Comparison of ENCODE assay signal across 19 cellular contexts in the genomic region with DNA sequence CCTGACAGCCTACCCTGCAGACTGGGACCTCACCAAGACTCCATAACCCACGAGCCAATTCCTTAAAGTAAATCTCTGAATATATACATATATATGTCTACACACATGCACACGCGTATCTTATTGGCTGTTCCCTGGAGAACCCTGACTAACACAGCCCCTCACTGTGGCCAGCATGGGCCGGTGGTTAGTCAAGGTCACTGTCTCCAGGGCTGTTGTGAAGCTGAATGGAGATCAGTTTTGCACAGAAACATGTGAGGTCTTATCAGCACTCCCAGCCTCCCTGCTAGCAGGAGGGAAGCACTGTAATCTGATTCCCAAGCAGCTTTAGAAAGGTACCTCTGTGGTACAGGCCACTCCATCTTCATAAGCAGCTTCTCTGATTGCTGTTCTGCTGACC. TPM values are rescaled to one million over a fixed set of nuclear protein-coding genes. Genes with fewer than 3 reads are reported as not detected.
DNase-seq lines count a peak whose midpoint lies in the region; ATAC-seq, FAIRE-seq and TF ChIP-seq lines count a peak whose summit lies in the region.
"Had no signal": no experiment of that assay in that cellular context is flagged by ENCODE, and none has a peak within 500 bp of the region (broad histone marks: within the 10 kb centered on the region; RNA-seq: fewer than 3 reads in every experiment).

No MANE protein-coding gene starts in this region.

- TF ChIP-seq RAD21 in H1 (IDR thresholded peaks at IDR 0.05 in 1 of 2, conservative IDR thresholded peaks at IDR 0.05 in 1 of 2; ENCODE audit: low read depth in 2 of 2, low read length in 2 of 2) = no peak

- no peak overlapping the region for H4K91ac ChIP-seq in H1 (replicated peaks; ENCODE audit: insufficient read length, low read length)

- peaks cover 12% of the 10 kb centered on the region; the same call in 1 of the 2 replicates for H3F3A ChIP-seq in PC-9 (ENCODE audit: insufficient read depth, low read depth)

- DNase-seq in NCI-H2171 treated with DMSO at 0.1 percent for 48 hours (lab: John Stamatoyannopoulos, UW) = peak; percentile 62
- DNase-seq in NCI-H2171 (lab: John Stamatoyannopoulos, UW) = no peak
- DNase-seq in PC-9 = no peak
- no peak for DNase-seq in H1 (ENCODE audit: low read depth in 1 of 2, low spot score in 2 of 2)
- no peak for DNase-seq in type B pancreatic cell (ENCODE audit: extremely low spot score, unreplicated experiment)
- DNase-seq in NCI-H524 treated with DMSO at 0.1 percent for 48 hours (lab: John Stamatoyannopoulos, UW) = no peak
- DNase-seq in NCI-H1436 (lab: John Stamatoyannopoulos, UW) = no peak
- DNase-seq: activated CD4-positive, alpha-beta T cell treated with anti-CD3 and anti-CD28 coated beads for 1 hour; activated T-cell treated with anti-CD3 and anti-CD28 coated beads, Interleukin-2, amount 50 U/mL, for 48 hours; heart left ventricle; left ventricle myocardium inferior; NCI-H2227 treated with DMSO at 0.1 percent for 48 hours had no signal

- no TSS peak for BruUV-seq in PC-9 (replicated peaks; lab: Mats Ljungman, UMichigan)

- peaks cover 2% of the 10 kb centered on the region for H3K36me3 Mint-ChIP-seq in type B pancreatic cell

- H3K27ac Mint-ChIP-seq in type B pancreatic cell = peak overlapping the region; percentile 73

- WGBS in H1 (ENCODE audit: extremely low coverage in 1 of 2, insufficient coverage in 1 of 2, insufficient read length in 1 of 2, insufficient replicate concordance in 2 of 2, low coverage in 1 of 2, low lambda C conversion rate in 2 of 2, missing lambda C conversion rate in 1 of 2), 2 experiments = 91% methylated on average over 4 of the region's 4 CpGs; no CpG with 5 or more reads in 1 of the 2 experiments

- peaks cover 21% of the 10 kb centered on the region for H3K4me1 ChIP-seq in PC-9 (replicated peaks; ENCODE audit: insufficient read depth)
- peaks cover 8 to 16% (median 12%) of the 10 kb centered on the region in 4 experiments for H3K4me1 ChIP-seq in H1 (replicated peaks in 1 of 4; ENCODE audit: control insufficient read depth in 3 of 4, insufficient read depth in 4 of 4, low read length in 3 of 4)
- H3K4me1 ChIP-seq: left ventricle myocardium inferior had no signal

- H2BK12ac ChIP-seq in H1 (ENCODE audit: low read depth, low read length) = no peak overlapping the region

- no peak overlapping the region for H3K14ac ChIP-seq in H1 (ENCODE audit: insufficient read length)

- H3K36me3 ChIP-seq in PC-9 (ENCODE audit: low read depth) = no peaks in the 10 kb centered on the region
- H3K36me3 ChIP-seq in H1 (ENCODE audit: control insufficient read depth in 2 of 4, insufficient read depth in 4 of 4, low read length in 3 of 4) = no peaks in the 10 kb centered on the region
- H3K36me3 ChIP-seq: heart left ventricle, left ventricle myocardium inferior had no signal

- no peaks in the 10 kb centered on the region for H3K9me2 ChIP-seq in PC-9 (ENCODE audit: insufficient read depth)

- CTCF ChIA-PET in PC-9 (lab: Charles Lee) (no interaction called here), H1 (lab: Charles Lee; ENCODE audit: partially characterized antibody) (interaction anchor here (0.8 to 6.2 kb wide), 10 partner anchors 10 to 226 kb away, joined by 3 to 53 read pairs (median 5); no protein-coding TSS in a partner anchor)

- H3K79me1 ChIP-seq in H1 (ENCODE audit: low read depth, low read length) = 0 out of 2 replicates have a peak, but pooled peaks cover 2% of the 10 kb centered on the region

- H3K79me2 ChIP-seq in PC-9 (ENCODE audit: low read depth) (no peaks in the 10 kb centered on the region), H1 (ENCODE audit: control insufficient read depth in 1 of 2, insufficient read depth in 2 of 2, low read length in 2 of 2) (no peaks in the 10 kb centered on the region)

- no peak overlapping the region for H2BK15ac ChIP-seq in H1 (ENCODE audit: low read length)

- TF ChIP-seq EP300 in H1 (IDR thresholded peaks at IDR 0.05; ENCODE audit: borderline replicate concordance in 1 of 2, low read depth in 2 of 2, low read length in 2 of 2) = no peak

- no peak overlapping the region for H2BK20ac ChIP-seq in H1 (ENCODE audit: low read length)

- no peak for TF ChIP-seq POLR2A in H1 (IDR thresholded peaks at IDR 0.05; ENCODE audit: control extremely low read depth in 1 of 2, low read depth in 2 of 2, low read length in 2 of 2)

- H3K9me3 ChIP-seq in PC-9 (ENCODE audit: insufficient read depth, low read depth) (no peaks in the 10 kb centered on the region), H1 (ENCODE audit: insufficient read depth in 2 of 2, low read depth in 1 of 2, low read length in 1 of 2) (no peaks in the 10 kb centered on the region)
- H3K9me3 ChIP-seq: A549, heart left ventricle, left ventricle myocardium inferior had no signal

- no peak overlapping the region for H3K56ac ChIP-seq in H1 (replicated peaks; ENCODE audit: insufficient read length, low read depth, low read length)

- H3K23ac ChIP-seq in H1 (ENCODE audit: insufficient read length) = no peak overlapping the region

- 0 out of 2 replicates have a peak overlapping the region, but pooled peaks have one; percentile 3 for H3K4me2 ChIP-seq in PC-9
- H3K4me2 ChIP-seq in H1 (ENCODE audit: insufficient read depth in 1 of 2, low read depth in 2 of 2, low read length in 2 of 2) = no peak overlapping the region
- H3K4me2 ChIP-seq: A549, smooth muscle cell had no signal

- FAIRE-seq in H1 (lab: Jason Lieb, UNC) = peak; percentile 42
- FAIRE-seq: A549 had no signal

- H3K18ac ChIP-seq in H1 (ENCODE audit: extremely low read depth, low read length) = 0 out of 2 replicates have a peak overlapping the region, but pooled peaks have one; percentile 52

- H4K8ac ChIP-seq in H1 (ENCODE audit: extremely low read depth, insufficient read depth, low read length) = no peak overlapping the region; the same call in 1 of the 2 replicates

- H3K9me3 Mint-ChIP-seq in type B pancreatic cell = peaks cover under 1% of the 10 kb centered on the region
- H3K9me3 Mint-ChIP-seq: neural crest cell had no signal

- no peak overlapping the region for H3K27ac ChIP-seq in PC-9
- no peak overlapping the region for H3K27ac ChIP-seq in H1 (ENCODE audit: low read depth, low read length)
- H3K27ac ChIP-seq: A549, heart left ventricle, KMS-11, left ventricle myocardium inferior had no signal

- no peaks in the 10 kb centered on the region for H3K27me3 Mint-ChIP-seq in type B pancreatic cell

- no peak overlapping the region for H3K4me3 Mint-ChIP-seq in type B pancreatic cell
- H3K4me3 Mint-ChIP-seq: neural crest cell had no signal

- TF ChIP-seq CTCF in PC-9 (conservative IDR thresholded peaks at IDR 0.05) = no peak
- TF ChIP-seq CTCF in H1 (IDR thresholded peaks at IDR 0.05; ENCODE audit: control extremely low read depth in 1 of 3, insufficient read depth in 1 of 3, low read depth in 1 of 3, low read length in 3 of 3) = no peak
- no peak for TF ChIP-seq CTCF in type B pancreatic cell (conservative IDR thresholded peaks at IDR 0.05)

- intact Hi-C loops in PC-9 (cut with micrococcal nuclease; ENCODE audit: unreplicated experiment) = no loop called here

- H2AFZ ChIP-seq in PC-9 (no peak overlapping the region), H1 (ENCODE audit: low read length) (peak overlapping the region; percentile 22)

- H3K9ac ChIP-seq in H1 (replicated peaks in 1 of 4; ENCODE audit: extremely low read depth in 1 of 4, low read depth in 3 of 4, low read length in 3 of 4) = no peak overlapping the region
- H3K9ac ChIP-seq: KMS-11 had no signal

- no peaks in the 10 kb centered on the region for H4K20me1 ChIP-seq in PC-9 (ENCODE audit: insufficient read depth)
- H4K20me1 ChIP-seq in H1 (replicated peaks in 1 of 2; ENCODE audit: control insufficient read depth in 1 of 2, insufficient read depth in 2 of 2, low read length in 2 of 2) = no peaks in the 10 kb centered on the region

- POLR2A ChIA-PET in PC-9 (lab: Charles Lee; ENCODE audit: unreplicated experiment) = interaction anchor here (0.7 kb wide), 2 partner anchors 8 to 261 kb away, joined by 3 to 4 read pairs; no protein-coding TSS in a partner anchor
- POLR2A ChIA-PET in H1 (lab: Charles Lee; ENCODE audit: partially characterized antibody) = interaction anchor here (1.5 to 2.0 kb wide), 2 partner anchors 49 to 63 kb away, joined by 4 to 5 read pairs; a partner anchor contains a TSS

- H3K4me3 ChIP-seq in PC-9 (no peak overlapping the region), H1 (ENCODE audit: extremely low read depth in 1 of 4, insufficient read depth in 2 of 4, low read depth in 3 of 4, low read length in 4 of 4) (no peak overlapping the region)
- H3K4me3 ChIP-seq: A549, heart left ventricle, left ventricle myocardium inferior, smooth muscle cell had no signal

- H2AK5ac ChIP-seq in H1 (ENCODE audit: low read depth, low read length) = no peak overlapping the region

- H2BK5ac ChIP-seq in H1 (ENCODE audit: low read depth, low read length) = no peak overlapping the region

- H2BK120ac ChIP-seq in H1 (replicated peaks; ENCODE audit: low read depth, low read length) = no peak overlapping the region

- H3K23me2 ChIP-seq in H1 (ENCODE audit: low read depth, low read length) = no peaks in the 10 kb centered on the region

- ATAC-seq in GM19452 (IDR thresholded peaks at IDR 0.05; ENCODE audit: unreplicated experiment) = no peak
- ATAC-seq: Right ventricle myocardium inferior had no signal

- H4K5ac ChIP-seq in H1 (ENCODE audit: insufficient read length, low read depth, low read length) = no peak overlapping the region

- no peaks in the 10 kb centered on the region for H3K27me3 ChIP-seq in PC-9 (ENCODE audit: insufficient read depth, low read depth)
- H3K27me3 ChIP-seq in H1 (replicated peaks in 1 of 4; ENCODE audit: control insufficient read depth in 3 of 4, extremely low read depth in 1 of 4, insufficient read depth in 3 of 4, low read length in 3 of 4) = no peaks in the 10 kb centered on the region
- H3K27me3 ChIP-seq: heart left ventricle had no signal

- H3K4me1 Mint-ChIP-seq in type B pancreatic cell (ENCODE audit: unreplicated experiment) = peaks cover 15% of the 10 kb centered on the region

- H3K4ac ChIP-seq in H1 (replicated peaks; ENCODE audit: insufficient read length, low read depth, low read length) = no peak overlapping the region

TF ChIP-seq in H1, 55 proteins besides CTCF, POLR2A, EP300 and RAD21:
- no peak for TF ChIP-seq SAP30 (IDR thresholded peaks at IDR 0.05; ENCODE audit: insufficient read depth, insufficient replicate concordance, low read length)

RNA-seq across cellular contexts. Expression of a gene that starts 46.6 kb away (rescaled TPM):
- total RNA-seq in PC-9 (2021) = 86.5 and 89.9 TPM in 2 replicates
- total RNA-seq in H1 (2021; fragmentation: NEBNext Ultra II Directional; extraction: Animal tissue kit (Norgen Biotek cat#: 25700)) = 25.5 and 32.5 TPM in 2 replicates
- 23.1 and 38.1 TPM in 2 replicates for polyA plus RNA-seq in H1 (2011; rRNA removed)
- polyA plus RNA-seq in H1 (2011; cell fraction: cytosol; rRNA removed) = 30.4 TPM
- 49.3 TPM for polyA plus RNA-seq in H1 (2011; cell fraction: nucleus; rRNA removed)
- 22.6 to 29.6 TPM (median 26.3 TPM) in 4 replicates for polyA plus RNA-seq in H1 (2012, experiment 1 of 2)
- 28.8 TPM for polyA plus RNA-seq in H1 (2012, experiment 2 of 2)
- polyA plus RNA-seq in H1 (2013, experiment 1 of 2) = 18.8 TPM
- polyA plus RNA-seq in H1 (2013, experiment 2 of 2) = 18.5 TPM
- 22.1 and 28.7 TPM in 2 replicates for polyA minus RNA-seq in H1 (2011; rRNA and poly(A)+ RNA removed)
- 17.8 TPM for polyA minus RNA-seq in H1 (2011; cell fraction: cytosol; rRNA and poly(A)+ RNA removed)
- 17.7 TPM for polyA minus RNA-seq in H1 (2011; cell fraction: nucleus; rRNA and poly(A)+ RNA removed)
- 32.4 and 115 TPM in 2 replicates for total RNA-seq in type B pancreatic cell (ENCODE audit: low replicate concordance)
- total RNA-seq: endothelial cell of umbilical vein had no signal
